1 cellular context compared by ENCODE assay signal in the genomic region with DNA sequence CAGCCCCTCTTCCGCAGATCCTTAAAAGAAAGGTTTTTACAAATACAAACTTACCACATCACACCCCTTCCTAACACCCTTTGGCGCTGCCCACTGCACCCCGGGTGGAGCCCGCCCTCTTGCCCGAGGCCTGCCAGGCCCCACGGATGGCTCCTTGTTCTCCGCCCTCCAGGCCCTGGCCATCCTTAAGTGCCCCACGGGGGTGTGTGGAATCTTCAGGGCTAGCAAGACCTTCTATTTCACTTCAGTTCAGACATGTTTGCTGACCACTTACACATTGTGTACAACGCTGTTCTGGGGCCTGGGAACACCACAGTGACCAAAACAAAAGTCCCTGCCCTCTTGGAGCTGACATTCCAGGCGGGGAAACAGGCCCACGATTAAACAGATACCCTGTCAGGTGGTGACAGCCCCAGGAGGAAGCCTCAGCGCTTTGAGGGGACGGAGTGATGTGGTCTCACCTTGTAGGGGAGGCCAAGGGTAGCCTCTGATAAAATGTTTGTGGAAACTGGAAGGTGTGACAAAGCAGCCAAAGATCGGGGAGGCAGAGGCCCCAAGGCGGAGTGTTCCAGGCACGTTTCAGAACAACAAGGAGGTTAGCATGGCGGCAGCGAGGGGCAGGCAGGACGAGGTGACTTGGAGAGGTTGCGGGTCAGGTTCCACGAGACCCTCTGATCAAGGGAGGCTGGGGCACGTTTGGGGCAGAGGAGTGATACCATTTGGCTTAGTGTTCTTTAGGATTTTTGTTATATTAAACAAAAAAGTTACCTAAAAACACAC.
TF ChIP-seq lines count a peak whose summit lies in the region.

No MANE protein-coding gene starts in this region.

TF ChIP-seq in IMR-90, 13 proteins besides CTCF, POLR2A, EP300 and RAD21:
- TF ChIP-seq, protein P1, sequence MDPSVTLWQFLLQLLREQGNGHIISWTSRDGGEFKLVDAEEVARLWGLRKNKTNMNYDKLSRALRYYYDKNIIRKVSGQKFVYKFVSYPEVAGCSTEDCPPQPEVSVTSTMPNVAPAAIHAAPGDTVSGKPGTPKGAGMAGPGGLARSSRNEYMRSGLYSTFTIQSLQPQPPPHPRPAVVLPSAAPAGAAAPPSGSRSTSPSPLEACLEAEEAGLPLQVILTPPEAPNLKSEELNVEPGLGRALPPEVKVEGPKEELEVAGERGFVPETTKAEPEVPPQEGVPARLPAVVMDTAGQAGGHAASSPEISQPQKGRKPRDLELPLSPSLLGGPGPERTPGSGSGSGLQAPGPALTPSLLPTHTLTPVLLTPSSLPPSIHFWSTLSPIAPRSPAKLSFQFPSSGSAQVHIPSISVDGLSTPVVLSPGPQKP (IDR thresholded peaks at IDR 0.05; ENCODE audit: borderline replicate concordance, low read depth, low read length), result no peak
- no peak for TF ChIP-seq BHLHE40 (IDR thresholded peaks at IDR 0.05; ENCODE audit: low read depth, low read length)
- no peak for TF ChIP-seq FOS (IDR thresholded peaks at IDR 0.05; ENCODE audit: low read depth, low read length)
- no peak for TF ChIP-seq MAFK (IDR thresholded peaks at IDR 0.05; ENCODE audit: low read depth, low read length)
- TF ChIP-seq RFX5 (IDR thresholded peaks at IDR 0.05; ENCODE audit: low read depth, low read length), result no peak
- TF ChIP-seq USF2 (IDR thresholded peaks at IDR 0.05; ENCODE audit: low read depth, low read length), result no peak
- no peak for TF ChIP-seq MXI1 (IDR thresholded peaks at IDR 0.05; ENCODE audit: borderline replicate concordance, low read depth, low read length)
- no peak for TF ChIP-seq RCOR1 (IDR thresholded peaks at IDR 0.05; ENCODE audit: insufficient replicate concordance, low read length)
